In genomic region chr14:58809520-58809919, GRCh38 we compare ENCODE assay signal across 25 cellular contexts.
"Had no signal": no experiment of that assay in that cellular context is flagged by ENCODE, and none has a peak within 500 bp of the region (broad histone marks: within the 10 kb centered on the region; RNA-seq: fewer than 3 reads in every experiment).

No MANE protein-coding gene starts in this region.

- H3K36me3 ChIP-seq: colonic mucosa, esophagus squamous epithelium, heart right ventricle, lower lobe of right lung, ovary, right lobe of liver, suprapubic skin, thyroid gland, vagina had no signal

- H3K4me1 ChIP-seq: colonic mucosa, right lobe of liver, suprapubic skin had no signal

- H3K27ac ChIP-seq: colonic mucosa, heart right ventricle, lower lobe of right lung, ovary, right lobe of liver, suprapubic skin, thyroid gland, vagina had no signal

- DNase-seq: effector memory CD8-positive, alpha-beta T cell; erythroblast; esophagus squamous epithelium; glutamatergic neuron; heart right ventricle; immature natural killer cell; islet precursor cell; left ventricle myocardium superior; lower lobe of right lung; naive thymus-derived CD8-positive, alpha-beta T cell; occipital lobe; stimulated activated CD4-positive, alpha-beta T cell treated with anti-CD3 and anti-CD28 coated beads, Interleukin-12 subunit alpha, Interleukin-12 subunit beta, amount 100 ng/mL, for 4 hours; stimulated activated CD4-positive, alpha-beta T cell treated with anti-CD3 and anti-CD28 coated beads, Interleukin-1b, Interleukin-23, amount 100 ng/mL, for 48 hours; stimulated activated CD4-positive, alpha-beta T cell treated with anti-CD3 and anti-CD28 coated beads, Interleukin-4, amount 100 ng/mL, for 1 hour; stimulated activated CD8-positive, alpha-beta memory T cell treated with anti-CD3 and anti-CD28 coated beads, Interleukin-4, amount 100 ng/mL, for 48 hours; stimulated activated naive CD4-positive, alpha-beta T cell; stimulated activated naive CD8-positive, alpha-beta T cell treated with anti-CD3 and anti-CD28 coated beads, Interleukin-15, amount 100 ng/mL, for 72 hours; trophoblast cell had no signal

- ATAC-seq: effector memory CD8-positive, alpha-beta T cell; heart right ventricle; left ventricle myocardium superior; naive thymus-derived CD8-positive, alpha-beta T cell; stimulated activated naive CD8-positive, alpha-beta T cell treated with anti-CD3 and anti-CD28 coated beads, Interleukin-15, amount 100 ng/mL, for 72 hours had no signal

- H3K27me3 ChIP-seq: colonic mucosa, esophagus squamous epithelium, heart right ventricle, ovary, right lobe of liver, suprapubic skin, thyroid gland, vagina had no signal

- H3K4me3 ChIP-seq: colonic mucosa, esophagus squamous epithelium, heart right ventricle, lower lobe of right lung, ovary, right lobe of liver, smooth muscle cell, suprapubic skin, thyroid gland, vagina had no signal
